ENCODE assay signal across 11 cellular contexts in genomic region chr2:144453486-144454158, GRCh38.
A peak's percentile ranks its signal among the peaks of the same experiment; 100 is the strongest.
DNase-seq lines count a peak whose midpoint lies in the region; ATAC-seq and TF ChIP-seq lines count a peak whose summit lies in the region.
"Had no signal": no experiment of that assay in that cellular context is flagged by ENCODE, and none has a peak within 500 bp of the region (broad histone marks: within the 10 kb centered on the region; RNA-seq: fewer than 3 reads in every experiment).

No MANE protein-coding gene starts in this region.

- H3K4me1 ChIP-seq in heart left ventricle (peaks cover 0 to 97% (median 65%) of the 10 kb centered on the region in 12 donors), upper lobe of right lung (peaks cover 45% of the 10 kb centered on the region)

- peak overlapping the region; percentile 15 for H3K4me3 Mint-ChIP-seq in mesothelial cell of epicardium

- H3K9me3 ChIP-seq in heart left ventricle (no peaks in the 10 kb centered on the region), upper lobe of right lung (no peaks in the 10 kb centered on the region)

- TF ChIP-seq POLR2A in heart left ventricle (IDR thresholded peaks at IDR 0.05): no peak

- TF ChIP-seq CTCF in heart left ventricle (IDR thresholded peaks at IDR 0.05) (no peak), choroid plexus epithelial cell (conservative IDR thresholded peaks at IDR 0.05; ENCODE audit: low read depth, low read length) (no peak), mesothelial cell of epicardium (IDR thresholded peaks at IDR 0.05; ENCODE audit: unreplicated experiment) (no peak), upper lobe of right lung (IDR thresholded peaks at IDR 0.05) (no peak)

- H3K36me3 ChIP-seq in heart left ventricle (peaks cover 0 to 27% (median 0%) of the 10 kb centered on the region in 9 donors), upper lobe of right lung (no peaks in the 10 kb centered on the region)

- 69 to 84% (median 73%) methylated on average over 5 of the region's 5 CpGs for WGBS in heart left ventricle, 4 donors

- H3K36me3 Mint-ChIP-seq in mesothelial cell of epicardium: no peaks in the 10 kb centered on the region

- no peaks in the 10 kb centered on the region for H3K27me3 ChIP-seq in heart left ventricle
- no peaks in the 10 kb centered on the region for H3K27me3 ChIP-seq in upper lobe of right lung

- intact Hi-C loops in heart left ventricle (cut with DNase I): loop anchor here in 4 of 10 donors (2.0 to 5.0 kb wide), 3 partner anchors 54 to 59 kb away; no protein-coding TSS in a partner anchor
- intact Hi-C loops in left cardiac atrium (cut with DNase I): loop anchor here in 1 of 2 donors (10.0 kb wide), 1 partner anchor 61 kb away; no protein-coding TSS in a partner anchor
- intact Hi-C loops in upper lobe of right lung (cut with DNase I): no loop called here

- peaks cover 86% of the 10 kb centered on the region for H3K4me1 Mint-ChIP-seq in mesothelial cell of epicardium

- DNase-seq in heart left ventricle (no peak), left cardiac atrium (no peak), choroid plexus epithelial cell (ENCODE audit: low read depth) (peak; percentile 50), mesothelial cell of epicardium (ENCODE audit: low spot score in 2 of 2, unreplicated experiment in 2 of 2) (no peak), upper lobe of right lung (no peak), NOMO-1 treated with dmso at 0.1 percent for 144 hours (lab: John Stamatoyannopoulos, UW; ENCODE audit: unreplicated experiment) (no peak)
- no peak for DNase-seq in effector CD8-positive, alpha-beta T cell (lab: John Stamatoyannopoulos, UW)
- DNase-seq: activated CD4-positive, alpha-beta T cell treated with anti-CD3 and anti-CD28 coated beads, Interleukin-2, amount 50 U/mL, for 1 hour; AML-193; stimulated activated CD4-positive, alpha-beta T cell treated with anti-CD3 and anti-CD28 coated beads, Interleukin-1b, Interleukin-23, amount 100 ng/mL, for 48 hours had no signal

- H3K4me3 ChIP-seq in heart left ventricle: peak overlapping the region in 2 of 12 donors; percentile 4 to 35
- H3K4me3 ChIP-seq in choroid plexus epithelial cell (ENCODE audit: low read depth, low read length): no peak overlapping the region
- H3K4me3 ChIP-seq in upper lobe of right lung: peak overlapping the region; percentile 21

- H3K27ac Mint-ChIP-seq in mesothelial cell of epicardium: peak overlapping the region; percentile 93

- no peaks in the 10 kb centered on the region for H3K9me3 Mint-ChIP-seq in mesothelial cell of epicardium

- ATAC-seq in heart left ventricle (no peak), left cardiac atrium (no peak), upper lobe of right lung (no peak), HG03571 (IDR thresholded peaks at IDR 0.05; ENCODE audit: unreplicated experiment) (no peak)

- H3K27ac ChIP-seq in heart left ventricle (peak overlapping the region in 10 of 12 donors; percentile 6 to 74 (median 58)), upper lobe of right lung (peak overlapping the region; percentile 65)

- H3K27me3 Mint-ChIP-seq in mesothelial cell of epicardium (ENCODE audit: low read depth): no peaks in the 10 kb centered on the region
